In genomic region chr5:168931638-168932345, GRCh38 we compare ENCODE assay signal across 11 cellular contexts.
DNase-seq lines count a peak whose midpoint lies in the region; ATAC-seq and TF ChIP-seq lines count a peak whose summit lies in the region.
"Had no signal": no experiment of that assay in that cellular context is flagged by ENCODE, and none has a peak within 500 bp of the region (broad histone marks: within the 10 kb centered on the region; RNA-seq: fewer than 3 reads in every experiment).

No MANE protein-coding gene starts in this region.

- POLR2A ChIA-PET in WTC11 (lab: Charles Lee), result no interaction called here

- no peak overlapping the region for H3K4me2 ChIP-seq in trophoblast cell (ENCODE audit: low read length)

- no peak overlapping the region for H3K4ac ChIP-seq in trophoblast cell (ENCODE audit: low read depth, low read length)

- no peak overlapping the region for H3K14ac ChIP-seq in trophoblast cell (ENCODE audit: low read length)

- peaks cover 5 to 8% of the 10 kb centered on the region in 2 experiments for H3K4me1 ChIP-seq in trophoblast cell (ENCODE audit: control insufficient read depth in 1 of 2, insufficient read depth in 2 of 2, low read length in 2 of 2)
- H3K4me1 ChIP-seq: prostate gland had no signal

- no peak overlapping the region for H4K8ac ChIP-seq in trophoblast cell (ENCODE audit: low read depth, low read length)

- H3K4me3 Mint-ChIP-seq in WTC11, result no peak overlapping the region

- peaks cover 21% of the 10 kb centered on the region for H3K4me1 Mint-ChIP-seq in WTC11

- CTCF ChIA-PET in WTC11 (lab: Charles Lee), result interaction anchor here (1.3 kb wide), 1 partner anchor 15 kb away, joined by 3 read pairs; no protein-coding TSS in a partner anchor

- no peaks in the 10 kb centered on the region for H3K79me1 ChIP-seq in trophoblast cell (ENCODE audit: low read length)

- no peak overlapping the region for H2BK120ac ChIP-seq in trophoblast cell (ENCODE audit: insufficient read depth, low read length, poor library complexity)

- no peak overlapping the region for H4K12ac ChIP-seq in trophoblast cell (ENCODE audit: low read depth, low read length)

- H2BK12ac ChIP-seq in trophoblast cell (ENCODE audit: low read length), result no peak overlapping the region

- H2BK5ac ChIP-seq in trophoblast cell (ENCODE audit: low read depth, low read length, poor library complexity), result no peak overlapping the region

- no peak overlapping the region for H2AK5ac ChIP-seq in trophoblast cell (ENCODE audit: low read length)

- no peaks in the 10 kb centered on the region for H3K27me3 Mint-ChIP-seq in WTC11 (ENCODE audit: low read depth)

- H3K27ac Mint-ChIP-seq in WTC11, result no peak overlapping the region

- WGBS in trophoblast cell (ENCODE audit: extremely low coverage, insufficient coverage, insufficient read length), result no CpG with 5 or more reads among the region's 8 CpGs

- H4K91ac ChIP-seq in trophoblast cell (ENCODE audit: low read depth, low read length), result no peak overlapping the region

- H3K18ac ChIP-seq in trophoblast cell (ENCODE audit: low read length), result no peak overlapping the region

- no peak for TF ChIP-seq CTCF in brain microvascular endothelial cell (IDR thresholded peaks at IDR 0.05; ENCODE audit: low read depth, low read length, missing control alignments)
- TF ChIP-seq CTCF in WTC11 (IDR thresholded peaks at IDR 0.05), result no peak

- in situ Hi-C loops in brain microvascular endothelial cell (cut with HindIII; ENCODE audit: low pct_ligation_motif_present, low sequenced_read_pairs), result no loop called here

- DNase-seq in EH (ENCODE audit: low read depth) (peak; percentile 43), brain microvascular endothelial cell (peak; percentile 25), trophoblast cell (peak; percentile 81 to 91), AML-193 (lab: John Stamatoyannopoulos, UW) (no peak), WTC11 (ENCODE audit: low spot score) (no peak)
- DNase-seq: activated CD8-positive, alpha-beta memory T cell treated with anti-CD3 and anti-CD28 coated beads, Interleukin-2, amount 50 U/mL, for 4 hours had no signal

- H3K9me3 Mint-ChIP-seq in WTC11, result no peaks in the 10 kb centered on the region

- no peaks in the 10 kb centered on the region for H3K36me3 ChIP-seq in brain microvascular endothelial cell (replicated peaks)
- H3K36me3 ChIP-seq in trophoblast cell (ENCODE audit: control insufficient read depth in 1 of 2, insufficient read depth in 2 of 2, low read length in 2 of 2), result no peaks in the 10 kb centered on the region
- H3K36me3 ChIP-seq: prostate gland had no signal

- no peak overlapping the region for H2AFZ ChIP-seq in trophoblast cell (ENCODE audit: insufficient read depth, low read length, poor library complexity)

- H3K9ac ChIP-seq in trophoblast cell (ENCODE audit: low read length), result no peak overlapping the region

- no peak overlapping the region for H3K23ac ChIP-seq in trophoblast cell (ENCODE audit: low read length)

- no peaks in the 10 kb centered on the region for H3K36me3 Mint-ChIP-seq in WTC11

- H3K9me3 ChIP-seq in trophoblast cell (ENCODE audit: insufficient read depth, low read depth, low read length), result no peaks in the 10 kb centered on the region
- H3K9me3 ChIP-seq: prostate gland had no signal

- H3K4me3 ChIP-seq in brain microvascular endothelial cell (ENCODE audit: low read depth, low read length), result no peak overlapping the region
- no peak overlapping the region for H3K4me3 ChIP-seq in trophoblast cell (ENCODE audit: low read depth, low read length)
- H3K4me3 ChIP-seq: dorsolateral prefrontal cortex, prostate gland had no signal

- H3K27ac ChIP-seq in brain microvascular endothelial cell (no peak overlapping the region), trophoblast cell (ENCODE audit: low read depth, low read length) (no peak overlapping the region)
- H3K27ac ChIP-seq: dorsolateral prefrontal cortex, prostate gland had no signal

- no peaks in the 10 kb centered on the region for H3K79me2 ChIP-seq in trophoblast cell (ENCODE audit: control insufficient read depth, insufficient read depth, low read length, poor library complexity)

- H3K27me3 ChIP-seq in brain microvascular endothelial cell (replicated peaks) (no peaks in the 10 kb centered on the region), trophoblast cell (ENCODE audit: insufficient read depth, low read length) (no peaks in the 10 kb centered on the region)

- ATAC-seq in HG03060 (IDR thresholded peaks at IDR 0.05; ENCODE audit: low read depth, unreplicated experiment) (peak; percentile 79), HG02588 (IDR thresholded peaks at IDR 0.05; ENCODE audit: unreplicated experiment) (no peak), GM18909 (IDR thresholded peaks at IDR 0.05; ENCODE audit: poor library complexity, unreplicated experiment) (no peak), WTC11 (no peak)

TF ChIP-seq in WTC11, 78 proteins besides CTCF, POLR2A, EP300 and RAD21 (continues in another document):
- TF ChIP-seq EMX1 (CRISPR knock-in tag; IDR thresholded peaks at IDR 0.05) (no peak), FOXJ3 (CRISPR knock-in tag; IDR thresholded peaks at IDR 0.05; ENCODE audit: borderline replicate concordance) (no peak), FOXK1 (CRISPR knock-in tag; IDR thresholded peaks at IDR 0.05) (no peak), NFE2L1 (CRISPR knock-in tag; IDR thresholded peaks at IDR 0.05) (no peak), TEAD1 (CRISPR knock-in tag; IDR thresholded peaks at IDR 0.05) (no peak), ZNF425 (CRISPR knock-in tag; conservative IDR thresholded peaks at IDR 0.05) (no peak), PRRX2 (CRISPR knock-in tag; IDR thresholded peaks at IDR 0.05) (no peak), ZBTB21 (CRISPR knock-in tag; IDR thresholded peaks at IDR 0.05; ENCODE audit: borderline replicate concordance) (no peak), HMGA2 (CRISPR knock-in tag; IDR thresholded peaks at IDR 0.05) (no peak), CBFB (CRISPR knock-in tag; IDR thresholded peaks at IDR 0.05; ENCODE audit: low read depth) (no peak), TP53 (CRISPR knock-in tag; IDR thresholded peaks at IDR 0.05) (no peak), ZSCAN18 (CRISPR knock-in tag; IDR thresholded peaks at IDR 0.05) (no peak)
- TF ChIP-seq, protein P1, sequence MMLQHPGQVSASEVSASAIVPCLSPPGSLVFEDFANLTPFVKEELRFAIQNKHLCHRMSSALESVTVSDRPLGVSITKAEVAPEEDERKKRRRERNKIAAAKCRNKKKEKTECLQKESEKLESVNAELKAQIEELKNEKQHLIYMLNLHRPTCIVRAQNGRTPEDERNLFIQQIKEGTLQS (CRISPR knock-in tag; conservative IDR thresholded peaks at IDR 0.05), result no peak
- TF ChIP-seq, protein P2, sequence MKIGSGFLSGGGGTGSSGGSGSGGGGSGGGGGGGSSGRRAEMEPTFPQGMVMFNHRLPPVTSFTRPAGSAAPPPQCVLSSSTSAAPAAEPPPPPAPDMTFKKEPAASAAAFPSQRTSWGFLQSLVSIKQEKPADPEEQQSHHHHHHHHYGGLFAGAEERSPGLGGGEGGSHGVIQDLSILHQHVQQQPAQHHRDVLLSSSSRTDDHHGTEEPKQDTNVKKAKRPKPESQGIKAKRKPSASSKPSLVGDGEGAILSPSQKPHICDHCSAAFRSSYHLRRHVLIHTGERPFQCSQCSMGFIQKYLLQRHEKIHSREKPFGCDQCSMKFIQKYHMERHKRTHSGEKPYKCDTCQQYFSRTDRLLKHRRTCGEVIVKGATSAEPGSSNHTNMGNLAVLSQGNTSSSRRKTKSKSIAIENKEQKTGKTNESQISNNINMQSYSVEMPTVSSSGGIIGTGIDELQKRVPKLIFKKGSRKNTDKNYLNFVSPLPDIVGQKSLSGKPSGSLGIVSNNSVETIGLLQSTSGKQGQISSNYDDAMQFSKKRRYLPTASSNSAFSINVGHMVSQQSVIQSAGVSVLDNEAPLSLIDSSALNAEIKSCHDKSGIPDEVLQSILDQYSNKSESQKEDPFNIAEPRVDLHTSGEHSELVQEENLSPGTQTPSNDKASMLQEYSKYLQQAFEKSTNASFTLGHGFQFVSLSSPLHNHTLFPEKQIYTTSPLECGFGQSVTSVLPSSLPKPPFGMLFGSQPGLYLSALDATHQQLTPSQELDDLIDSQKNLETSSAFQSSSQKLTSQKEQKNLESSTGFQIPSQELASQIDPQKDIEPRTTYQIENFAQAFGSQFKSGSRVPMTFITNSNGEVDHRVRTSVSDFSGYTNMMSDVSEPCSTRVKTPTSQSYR (CRISPR knock-in tag; IDR thresholded peaks at IDR 0.05), result no peak

Comparison
In these comparisons a context has a peak if more than half of its experiments do, and no peak if none do; other contexts are left out.
1. DNase-seq: peak in EH (single experiment), brain microvascular endothelial cell (single experiment) and trophoblast cell (2 of 2); none in AML-193 (0 of 2) and WTC11 (single experiment).